ENCODE assay signal across 11 cellular contexts in genomic region chr19:23799321-23799720, GRCh38. TPM values are rescaled to one million over a fixed set of nuclear protein-coding genes. Genes with fewer than 3 reads are reported as not detected.
DNase-seq lines count a peak whose midpoint lies in the region; ATAC-seq and TF ChIP-seq lines count a peak whose summit lies in the region.
"Had no signal": no experiment of that assay in that cellular context is flagged by ENCODE, and none has a peak within 500 bp of the region (broad histone marks: within the 10 kb centered on the region; RNA-seq: fewer than 3 reads in every experiment).

No MANE protein-coding gene starts in this region.

- no peaks in the 10 kb centered on the region for H3K9me2 ChIP-seq in OCI-LY7 (ENCODE audit: insufficient read depth, low read length)

- no peaks in the 10 kb centered on the region for H3K27me3 ChIP-seq in upper lobe of left lung
- H3K27me3 ChIP-seq: tibial artery had no signal

- no peak for TF ChIP-seq POLR2A in upper lobe of left lung (IDR thresholded peaks at IDR 0.05)

- peaks cover 36% of the 10 kb centered on the region for H3K4me1 Mint-ChIP-seq in activated naive CD4-positive, alpha-beta T cell treated with anti-CD3 and anti-CD28 coated beads, Interleukin-2, amount 10 ng/mL, durations not matched to agents 7 days and 5 days

- peaks cover 60% of the 10 kb centered on the region; the same call in 1 of the 2 replicates for H3K79me2 ChIP-seq in OCI-LY7 (ENCODE audit: insufficient read depth, low read depth, low read length)

- ATAC-seq in stimulated activated naive CD8-positive, alpha-beta T cell treated with anti-CD3 and anti-CD28 coated beads, Interleukin-15, Interleukin-2, amounts not matched to agents 100 U/mL and 50 U/mL, for 24 hours = peak; percentile 65
- no peak for ATAC-seq in upper lobe of left lung (ENCODE audit: low FRiP score in 2 of 2)

- peak overlapping the region; percentile 90 for H3K27ac Mint-ChIP-seq in activated naive CD4-positive, alpha-beta T cell treated with anti-CD3 and anti-CD28 coated beads, Interleukin-2, amount 10 ng/mL, durations not matched to agents 7 days and 5 days
- H3K27ac Mint-ChIP-seq: H9 had no signal

- peak overlapping the region; percentile 44 for H3K4me3 ChIP-seq in OCI-LY7 (ENCODE audit: low read depth, low read length, poor library complexity, severe bottlenecking)
- no peak overlapping the region for H3K4me3 ChIP-seq in upper lobe of left lung
- H3K4me3 ChIP-seq: tibial artery had no signal

- H3K27ac ChIP-seq in OCI-LY7 (ENCODE audit: low read depth, low read length, poor library complexity, severe bottlenecking) (peak overlapping the region; percentile 84), upper lobe of left lung (no peak overlapping the region)
- H3K27ac ChIP-seq: tibial artery had no signal

- H3K4me3 Mint-ChIP-seq in activated naive CD4-positive, alpha-beta T cell treated with anti-CD3 and anti-CD28 coated beads, Interleukin-2, amount 10 ng/mL, durations not matched to agents 7 days and 5 days = peak overlapping the region; percentile 64
- H3K4me3 Mint-ChIP-seq: H9 had no signal

- H3K9me3 ChIP-seq in OCI-LY7 (ENCODE audit: low read length) (peaks cover 15% of the 10 kb centered on the region; the same call in 1 of the 2 replicates), upper lobe of left lung (peaks cover 0 to 17% (median 14%) of the 10 kb centered on the region in 4 donors)

- no peaks in the 10 kb centered on the region for H4K20me1 ChIP-seq in OCI-LY7 (ENCODE audit: insufficient read depth, low read length)

- CTCF ChIA-PET in OCI-LY7 (lab: Charles Lee; ENCODE audit: unreplicated experiment) = no interaction called here
- CTCF ChIA-PET in activated naive CD4-positive, alpha-beta T cell treated with anti-CD3 and anti-CD28 coated beads, Interleukin-2, amount 10 ng/mL, durations not matched to agents 7 days and 5 days (lab: Charles Lee) = no interaction called here

- H3K36me3 ChIP-seq in OCI-LY7 (ENCODE audit: insufficient read depth, low read length) (peaks cover 13% of the 10 kb centered on the region), upper lobe of left lung (no peaks in the 10 kb centered on the region)
- H3K36me3 ChIP-seq: tibial artery had no signal

- TF ChIP-seq CTCF in OCI-LY7 (conservative IDR thresholded peaks at IDR 0.05; ENCODE audit: low read length) (no peak), upper lobe of left lung (IDR thresholded peaks at IDR 0.05) (no peak)

- BruUV-seq in OCI-LY7 (replicated peaks; lab: Mats Ljungman, UMichigan) = no TSS peak

- H2AFZ ChIP-seq in OCI-LY7 (ENCODE audit: low read length) = no peak overlapping the region

- H3K4me1 ChIP-seq in OCI-LY7 (ENCODE audit: insufficient read depth, low read length, poor library complexity, severe bottlenecking) (peaks cover 41% of the 10 kb centered on the region), upper lobe of left lung (no peaks in the 10 kb centered on the region)
- H3K4me1 ChIP-seq: tibial artery had no signal

- WGBS in upper lobe of left lung, 2 donors = 53 to 89% methylated on average over 1 to 3 of the region's 5 CpGs

- H3K36me3 Mint-ChIP-seq in activated naive CD4-positive, alpha-beta T cell treated with anti-CD3 and anti-CD28 coated beads, Interleukin-2, amount 10 ng/mL, durations not matched to agents 7 days and 5 days = peaks cover 7% of the 10 kb centered on the region

- peak; percentile 16 for DNase-seq in stimulated activated CD4-positive, alpha-beta T cell treated with anti-CD3 and anti-CD28 coated beads, Interleukin-15, amount 100 ng/mL, for 24 hours
- no peak for DNase-seq in stimulated activated CD4-positive, alpha-beta T cell treated with anti-CD3 and anti-CD28 coated beads, Interleukin-12 subunit alpha, Interleukin-12 subunit beta, amount 100 ng/mL, for 4 hours
- DNase-seq in OCI-LY7 (ENCODE audit: low spot score) = peak; percentile 80
- peak; percentile 69 for DNase-seq in activated naive CD4-positive, alpha-beta T cell treated with anti-CD3 and anti-CD28 coated beads, Interleukin-2, amount 10 ng/mL, durations not matched to agents 7 days and 5 days
- DNase-seq in stimulated activated naive CD8-positive, alpha-beta T cell treated with anti-CD3 and anti-CD28 coated beads, Interleukin-15, Interleukin-2, amounts not matched to agents 100 U/mL and 50 U/mL, for 24 hours = peak; percentile 9
- DNase-seq in UCSD-AML1 (lab: John Stamatoyannopoulos, UW; ENCODE audit: unreplicated experiment) = no peak
- DNase-seq in upper lobe of left lung = no peak
- DNase-seq in NCI-H1694 treated with DMSO at 0.1 percent for 48 hours (lab: John Stamatoyannopoulos, UW) = no peak
- DNase-seq: H9, NCI-H1048, tibial artery had no signal

- POLR2A ChIA-PET in OCI-LY7 (lab: Charles Lee) = interaction anchor here (0.7 to 1.9 kb wide), 3 partner anchors 12 to 112 kb away, joined by 3 to 10 read pairs (median 5); partner anchors contain the start of gene ZNF675

- no peak for TF ChIP-seq EP300 in upper lobe of left lung (IDR thresholded peaks at IDR 0.05)

- peak overlapping the region; percentile 47 for H3K4me2 ChIP-seq in OCI-LY7 (ENCODE audit: low read length)

- H3K9me3 Mint-ChIP-seq in activated naive CD4-positive, alpha-beta T cell treated with anti-CD3 and anti-CD28 coated beads, Interleukin-2, amount 10 ng/mL, durations not matched to agents 7 days and 5 days = peaks cover 21% of the 10 kb centered on the region
- H3K9me3 Mint-ChIP-seq: H9 had no signal

- no peaks in the 10 kb centered on the region for H3K27me3 Mint-ChIP-seq in activated naive CD4-positive, alpha-beta T cell treated with anti-CD3 and anti-CD28 coated beads, Interleukin-2, amount 10 ng/mL, durations not matched to agents 7 days and 5 days

- intact Hi-C loops in OCI-LY7 (cut with micrococcal nuclease; ENCODE audit: unreplicated experiment) = no loop called here

RNA-seq across cellular contexts. Expression of gene ZNF681, which starts 40.6 kb away (rescaled TPM):
- 3.1 and 4.3 TPM in 2 replicates for total RNA-seq in OCI-LY7 (2014; rRNA removed; shearing (Covaris generic))
- total RNA-seq in OCI-LY7 (2022) = 6.0 and 6.2 TPM in 2 replicates
- 1 to 10 TPM in 5 of 6 donors, under 1 TPM in 1; 0.67 to 3.9 (median 1.4) TPM for total RNA-seq in upper lobe of left lung

Comparison
In these comparisons a context has a peak if more than half of its experiments do, and no peak if none do; other contexts are left out.
1. DNase-seq: peak in stimulated activated CD4-positive, alpha-beta T cell treated with anti-CD3 and anti-CD28 coated beads, Interleukin-15, amount 100 ng/mL, for 24 hours (single experiment), OCI-LY7 (single experiment), activated naive CD4-positive, alpha-beta T cell treated with anti-CD3 and anti-CD28 coated beads, Interleukin-2, amount 10 ng/mL, durations not matched to agents 7 days and 5 days (single experiment) and stimulated activated naive CD8-positive, alpha-beta T cell treated with anti-CD3 and anti-CD28 coated beads, Interleukin-15, Interleukin-2, amounts not matched to agents 100 U/mL and 50 U/mL, for 24 hours (single experiment); none in stimulated activated CD4-positive, alpha-beta T cell treated with anti-CD3 and anti-CD28 coated beads, Interleukin-12 subunit alpha, Interleukin-12 subunit beta, amount 100 ng/mL, for 4 hours (single experiment), UCSD-AML1 (single experiment), upper lobe of left lung (0 of 2) and NCI-H1694 treated with DMSO at 0.1 percent for 48 hours (single experiment).